Comparison of ENCODE assay signal across 1 cellular context in the genomic region with DNA sequence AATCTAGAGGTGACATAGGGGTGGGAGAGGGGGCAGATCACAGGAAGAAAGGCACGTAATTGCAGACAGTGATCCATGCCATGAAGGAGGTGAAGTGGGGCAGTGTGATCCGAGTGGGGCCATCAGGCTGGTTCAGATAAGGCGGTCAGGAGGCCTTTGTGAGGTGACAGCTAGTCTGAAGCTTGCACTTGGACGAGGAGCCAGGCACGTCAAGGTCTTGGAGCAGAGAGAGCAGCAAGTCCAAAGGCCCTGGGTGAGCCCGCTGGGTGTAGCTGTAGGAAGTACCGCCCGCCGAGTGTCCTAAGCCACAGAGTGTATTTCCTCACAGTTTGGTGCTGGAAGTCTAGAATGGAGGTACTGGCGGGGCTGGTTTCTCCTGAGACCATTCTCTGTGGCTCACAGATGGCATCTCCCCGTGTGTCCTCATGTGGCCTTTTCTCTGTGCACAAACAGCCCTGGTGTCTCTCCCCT.
TF ChIP-seq lines count a peak whose summit lies in the region.

No MANE protein-coding gene starts in this region.

TF ChIP-seq in HepG2, 621 proteins besides CTCF, POLR2A, EP300 and RAD21 (continued from another document and continues in another):
- no peak for TF ChIP-seq ZBTB40 (IDR thresholded peaks at IDR 0.05)
- TF ChIP-seq ZBTB40 (CRISPR knock-in tag; IDR thresholded peaks at IDR 0.05): no peak
- no peak for TF ChIP-seq LRRFIP1 (CRISPR knock-in tag; conservative IDR thresholded peaks at IDR 0.05)
- TF ChIP-seq, protein P1, sequence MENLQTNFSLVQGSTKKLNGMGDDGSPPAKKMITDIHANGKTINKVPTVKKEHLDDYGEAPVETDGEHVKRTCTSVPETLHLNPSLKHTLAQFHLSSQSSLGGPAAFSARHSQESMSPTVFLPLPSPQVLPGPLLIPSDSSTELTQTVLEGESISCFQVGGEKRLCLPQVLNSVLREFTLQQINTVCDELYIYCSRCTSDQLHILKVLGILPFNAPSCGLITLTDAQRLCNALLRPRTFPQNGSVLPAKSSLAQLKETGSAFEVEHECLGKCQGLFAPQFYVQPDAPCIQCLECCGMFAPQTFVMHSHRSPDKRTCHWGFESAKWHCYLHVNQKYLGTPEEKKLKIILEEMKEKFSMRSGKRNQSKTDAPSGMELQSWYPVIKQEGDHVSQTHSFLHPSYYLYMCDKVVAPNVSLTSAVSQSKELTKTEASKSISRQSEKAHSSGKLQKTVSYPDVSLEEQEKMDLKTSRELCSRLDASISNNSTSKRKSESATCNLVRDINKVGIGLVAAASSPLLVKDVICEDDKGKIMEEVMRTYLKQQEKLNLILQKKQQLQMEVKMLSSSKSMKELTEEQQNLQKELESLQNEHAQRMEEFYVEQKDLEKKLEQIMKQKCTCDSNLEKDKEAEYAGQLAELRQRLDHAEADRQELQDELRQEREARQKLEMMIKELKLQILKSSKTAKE (CRISPR knock-in tag; IDR thresholded peaks at IDR 0.05; ENCODE audit: borderline replicate concordance): no peak
- peak; percentile 68 for TF ChIP-seq UBTF (CRISPR knock-in tag; IDR thresholded peaks at IDR 0.05)
- no peak for TF ChIP-seq SIX4 (CRISPR knock-in tag; IDR thresholded peaks at IDR 0.05)
- TF ChIP-seq FIP1L1 (IDR thresholded peaks at IDR 0.05; ENCODE audit: borderline replicate concordance, insufficient read depth, low read depth, low read length): no peak
- 0 out of 2 replicates have a peak, but pooled peaks have one; percentile 35 for TF ChIP-seq HDAC1 (CRISPR knock-in tag; IDR thresholded peaks at IDR 0.05)
- no peak for TF ChIP-seq MTA3 (CRISPR knock-in tag; IDR thresholded peaks at IDR 0.05)
- peak; percentile 20; the same call in 1 of the 2 replicates for TF ChIP-seq TAF1 (CRISPR knock-in tag; IDR thresholded peaks at IDR 0.05)
- no peak for TF ChIP-seq ZFP37 (CRISPR knock-in tag; IDR thresholded peaks at IDR 0.05; ENCODE audit: borderline replicate concordance)
- TF ChIP-seq SALL2 (CRISPR knock-in tag; IDR thresholded peaks at IDR 0.05): no peak
- no peak for TF ChIP-seq ZNF225 (CRISPR knock-in tag; IDR thresholded peaks at IDR 0.05)
- TF ChIP-seq ZNF383 (CRISPR knock-in tag; IDR thresholded peaks at IDR 0.05; ENCODE audit: borderline replicate concordance): no peak
- no peak for TF ChIP-seq ZNF607 (CRISPR knock-in tag; IDR thresholded peaks at IDR 0.05; ENCODE audit: borderline replicate concordance)
- TF ChIP-seq, protein P2, sequence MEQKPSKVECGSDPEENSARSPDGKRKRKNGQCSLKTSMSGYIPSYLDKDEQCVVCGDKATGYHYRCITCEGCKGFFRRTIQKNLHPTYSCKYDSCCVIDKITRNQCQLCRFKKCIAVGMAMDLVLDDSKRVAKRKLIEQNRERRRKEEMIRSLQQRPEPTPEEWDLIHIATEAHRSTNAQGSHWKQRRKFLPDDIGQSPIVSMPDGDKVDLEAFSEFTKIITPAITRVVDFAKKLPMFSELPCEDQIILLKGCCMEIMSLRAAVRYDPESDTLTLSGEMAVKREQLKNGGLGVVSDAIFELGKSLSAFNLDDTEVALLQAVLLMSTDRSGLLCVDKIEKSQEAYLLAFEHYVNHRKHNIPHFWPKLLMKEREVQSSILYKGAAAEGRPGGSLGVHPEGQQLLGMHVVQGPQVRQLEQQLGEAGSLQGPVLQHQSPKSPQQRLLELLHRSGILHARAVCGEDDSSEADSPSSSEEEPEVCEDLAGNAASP (CRISPR knock-in tag; IDR thresholded peaks at IDR 0.05; ENCODE audit: borderline replicate concordance): 0 out of 2 replicates have a peak, but pooled peaks have one; percentile 60
- TF ChIP-seq SNAI1 (CRISPR knock-in tag; IDR thresholded peaks at IDR 0.05; ENCODE audit: borderline replicate concordance): no peak
- TF ChIP-seq SKI (IDR thresholded peaks at IDR 0.05; ENCODE audit: partially characterized antibody): peak; percentile 85
- TF ChIP-seq ZBTB43 (CRISPR knock-in tag; conservative IDR thresholded peaks at IDR 0.05): no peak
- TF ChIP-seq MIER2 (CRISPR knock-in tag; IDR thresholded peaks at IDR 0.05): no peak
- TF ChIP-seq MYNN (CRISPR knock-in tag; IDR thresholded peaks at IDR 0.05; ENCODE audit: low read depth): no peak
- no peak for TF ChIP-seq ZFAT (CRISPR knock-in tag; conservative IDR thresholded peaks at IDR 0.05)
- TF ChIP-seq HBP1 (CRISPR knock-in tag; IDR thresholded peaks at IDR 0.05; ENCODE audit: low read depth): no peak
- peak; percentile 60; the same call in 1 of the 2 replicates for TF ChIP-seq RARA (CRISPR knock-in tag; IDR thresholded peaks at IDR 0.05)
- no peak; the same call in 1 of the 2 replicates for TF ChIP-seq SALL1 (CRISPR knock-in tag; IDR thresholded peaks at IDR 0.05)
- no peak for TF ChIP-seq JUND (CRISPR knock-in tag; IDR thresholded peaks at IDR 0.05)
- no peak for TF ChIP-seq ZNF160 (CRISPR knock-in tag; IDR thresholded peaks at IDR 0.05)
- no peak for TF ChIP-seq ZNF883 (CRISPR knock-in tag; IDR thresholded peaks at IDR 0.05; ENCODE audit: not compliant biosample characterization)
- no peak for TF ChIP-seq ATRX (CRISPR knock-in tag; IDR thresholded peaks at IDR 0.05; ENCODE audit: borderline replicate concordance)
- TF ChIP-seq, protein P3, sequence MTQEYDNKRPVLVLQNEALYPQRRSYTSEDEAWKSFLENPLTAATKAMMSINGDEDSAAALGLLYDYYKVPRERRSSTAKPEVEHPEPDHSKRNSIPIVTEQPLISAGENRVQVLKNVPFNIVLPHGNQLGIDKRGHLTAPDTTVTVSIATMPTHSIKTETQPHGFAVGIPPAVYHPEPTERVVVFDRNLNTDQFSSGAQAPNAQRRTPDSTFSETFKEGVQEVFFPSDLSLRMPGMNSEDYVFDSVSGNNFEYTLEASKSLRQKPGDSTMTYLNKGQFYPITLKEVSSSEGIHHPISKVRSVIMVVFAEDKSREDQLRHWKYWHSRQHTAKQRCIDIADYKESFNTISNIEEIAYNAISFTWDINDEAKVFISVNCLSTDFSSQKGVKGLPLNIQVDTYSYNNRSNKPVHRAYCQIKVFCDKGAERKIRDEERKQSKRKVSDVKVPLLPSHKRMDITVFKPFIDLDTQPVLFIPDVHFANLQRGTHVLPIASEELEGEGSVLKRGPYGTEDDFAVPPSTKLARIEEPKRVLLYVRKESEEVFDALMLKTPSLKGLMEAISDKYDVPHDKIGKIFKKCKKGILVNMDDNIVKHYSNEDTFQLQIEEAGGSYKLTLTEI (CRISPR knock-in tag; conservative IDR thresholded peaks at IDR 0.05): no peak
